Comparison of ENCODE assay signal across 1 cellular context in the genomic region with DNA sequence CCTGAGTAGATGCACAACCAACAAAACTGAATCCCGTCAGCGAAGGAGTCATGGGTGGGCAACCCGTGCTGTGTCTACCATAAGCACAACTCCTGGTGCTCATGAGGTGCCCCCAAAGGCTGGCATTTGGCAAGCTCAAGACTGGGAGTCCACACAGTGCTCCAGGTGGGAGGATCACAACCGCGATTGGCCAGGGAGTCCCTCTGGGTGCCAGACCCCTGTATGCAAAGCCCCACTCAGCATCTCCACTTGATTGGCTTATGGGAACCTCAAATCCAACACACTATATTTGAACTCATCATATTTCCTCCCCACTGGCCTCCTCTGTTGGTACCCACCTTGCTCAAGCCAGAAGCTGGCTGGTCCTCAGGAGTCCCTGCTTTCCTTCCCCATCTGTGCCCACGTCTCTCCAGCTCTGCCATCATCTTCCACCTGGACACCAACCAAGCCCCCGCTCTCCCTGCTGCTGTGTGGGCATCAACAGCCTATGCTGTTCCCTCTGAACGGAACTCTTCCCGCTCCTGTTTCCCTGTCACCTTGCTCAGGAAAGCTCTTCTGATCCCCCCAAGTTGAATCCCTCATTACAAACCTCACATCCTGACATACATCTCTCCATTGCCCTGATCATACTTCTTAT.
TF ChIP-seq lines count a peak whose summit lies in the region.

No MANE protein-coding gene starts in this region.

TF ChIP-seq in HepG2, 621 proteins besides CTCF, POLR2A, EP300 and RAD21 (continued from another document):
- TF ChIP-seq, protein P1, sequence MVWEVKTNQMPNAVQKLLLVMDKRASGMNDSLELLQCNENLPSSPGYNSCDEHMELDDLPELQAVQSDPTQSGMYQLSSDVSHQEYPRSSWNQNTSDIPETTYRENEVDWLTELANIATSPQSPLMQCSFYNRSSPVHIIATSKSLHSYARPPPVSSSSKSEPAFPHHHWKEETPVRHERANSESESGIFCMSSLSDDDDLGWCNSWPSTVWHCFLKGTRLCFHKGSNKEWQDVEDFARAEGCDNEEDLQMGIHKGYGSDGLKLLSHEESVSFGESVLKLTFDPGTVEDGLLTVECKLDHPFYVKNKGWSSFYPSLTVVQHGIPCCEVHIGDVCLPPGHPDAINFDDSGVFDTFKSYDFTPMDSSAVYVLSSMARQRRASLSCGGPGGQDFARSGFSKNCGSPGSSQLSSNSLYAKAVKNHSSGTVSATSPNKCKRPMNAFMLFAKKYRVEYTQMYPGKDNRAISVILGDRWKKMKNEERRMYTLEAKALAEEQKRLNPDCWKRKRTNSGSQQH (CRISPR knock-in tag; IDR thresholded peaks at IDR 0.05; ENCODE audit: low read depth): no peak
- TF ChIP-seq SIX4 (CRISPR knock-in tag; IDR thresholded peaks at IDR 0.05) (no peak), ZNF564 (CRISPR knock-in tag; IDR thresholded peaks at IDR 0.05) (no peak), HMG20B (CRISPR knock-in tag; conservative IDR thresholded peaks at IDR 0.05) (no peak), TCF12 (IDR thresholded peaks at IDR 0.05) (no peak), TCF12 (CRISPR knock-in tag; IDR thresholded peaks at IDR 0.05) (no peak), ZNF567 (CRISPR knock-in tag; IDR thresholded peaks at IDR 0.05; ENCODE audit: borderline replicate concordance) (no peak), ASH2L (IDR thresholded peaks at IDR 0.05; ENCODE audit: insufficient read length, low read depth, low read length) (no peak), NPAS2 (CRISPR knock-in tag; IDR thresholded peaks at IDR 0.05; ENCODE audit: borderline replicate concordance) (no peak), ONECUT2 (CRISPR knock-in tag; IDR thresholded peaks at IDR 0.05) (no peak), FOXP1 (IDR thresholded peaks at IDR 0.05) (0 out of 2 replicates have a peak, but pooled peaks have one; percentile 10), FOXP1 (CRISPR knock-in tag; IDR thresholded peaks at IDR 0.05) (no peak), GATAD1 (CRISPR knock-in tag; IDR thresholded peaks at IDR 0.05) (no peak), ZEB1 (IDR thresholded peaks at IDR 0.05; ENCODE audit: insufficient replicate concordance, low read depth) (no peak), ZSCAN29 (CRISPR knock-in tag; conservative IDR thresholded peaks at IDR 0.05) (no peak), KDM3A (CRISPR knock-in tag; IDR thresholded peaks at IDR 0.05; ENCODE audit: low read depth) (no peak), CC2D1A (CRISPR knock-in tag; IDR thresholded peaks at IDR 0.05) (0 out of 2 replicates have a peak, but pooled peaks have one; percentile 34), NR2F6 (IDR thresholded peaks at IDR 0.05) (no peak), NR2F6 (CRISPR knock-in tag; IDR thresholded peaks at IDR 0.05) (no peak), ERF (CRISPR knock-in tag; IDR thresholded peaks at IDR 0.05) (no peak), ISL2 (CRISPR knock-in tag; IDR thresholded peaks at IDR 0.05) (no peak), KLF11 (CRISPR knock-in tag; IDR thresholded peaks at IDR 0.05) (no peak), ZNF510 (CRISPR knock-in tag; IDR thresholded peaks at IDR 0.05; ENCODE audit: low read depth) (0 out of 2 replicates have a peak, but pooled peaks have one; percentile 35), HDAC2 (CRISPR knock-in tag; IDR thresholded peaks at IDR 0.05) (no peak), ZNF780A (CRISPR knock-in tag; IDR thresholded peaks at IDR 0.05) (no peak), ZNF788 (CRISPR knock-in tag; IDR thresholded peaks at IDR 0.05; ENCODE audit: borderline replicate concordance) (no peak), CHCHD3 (CRISPR knock-in tag; IDR thresholded peaks at IDR 0.05) (peak; percentile 92), HNRNPH1 (optimal IDR thresholded peaks at IDR 0.05; ENCODE audit: low read depth, low read length) (no peak), ELF3 (CRISPR knock-in tag; IDR thresholded peaks at IDR 0.05) (no peak), ZNF713 (CRISPR knock-in tag; IDR thresholded peaks at IDR 0.05) (no peak), ZNF441 (CRISPR knock-in tag; IDR thresholded peaks at IDR 0.05; ENCODE audit: borderline replicate concordance) (no peak), ZBTB1 (CRISPR knock-in tag; IDR thresholded peaks at IDR 0.05; ENCODE audit: borderline replicate concordance) (no peak), KLF16 (CRISPR knock-in tag; IDR thresholded peaks at IDR 0.05) (no peak), ZNF598 (CRISPR knock-in tag; IDR thresholded peaks at IDR 0.05; ENCODE audit: borderline replicate concordance) (0 out of 2 replicates have a peak, but pooled peaks have one; percentile 42)
- TF ChIP-seq, protein P2, sequence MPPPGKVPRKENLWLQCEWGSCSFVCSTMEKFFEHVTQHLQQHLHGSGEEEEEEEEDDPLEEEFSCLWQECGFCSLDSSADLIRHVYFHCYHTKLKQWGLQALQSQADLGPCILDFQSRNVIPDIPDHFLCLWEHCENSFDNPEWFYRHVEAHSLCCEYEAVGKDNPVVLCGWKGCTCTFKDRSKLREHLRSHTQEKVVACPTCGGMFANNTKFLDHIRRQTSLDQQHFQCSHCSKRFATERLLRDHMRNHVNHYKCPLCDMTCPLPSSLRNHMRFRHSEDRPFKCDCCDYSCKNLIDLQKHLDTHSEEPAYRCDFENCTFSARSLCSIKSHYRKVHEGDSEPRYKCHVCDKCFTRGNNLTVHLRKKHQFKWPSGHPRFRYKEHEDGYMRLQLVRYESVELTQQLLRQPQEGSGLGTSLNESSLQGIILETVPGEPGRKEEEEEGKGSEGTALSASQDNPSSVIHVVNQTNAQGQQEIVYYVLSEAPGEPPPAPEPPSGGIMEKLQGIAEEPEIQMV (CRISPR knock-in tag; IDR thresholded peaks at IDR 0.05; ENCODE audit: low read depth): 0 out of 2 replicates have a peak, but pooled peaks have one; percentile 51
- TF ChIP-seq, protein P3, sequence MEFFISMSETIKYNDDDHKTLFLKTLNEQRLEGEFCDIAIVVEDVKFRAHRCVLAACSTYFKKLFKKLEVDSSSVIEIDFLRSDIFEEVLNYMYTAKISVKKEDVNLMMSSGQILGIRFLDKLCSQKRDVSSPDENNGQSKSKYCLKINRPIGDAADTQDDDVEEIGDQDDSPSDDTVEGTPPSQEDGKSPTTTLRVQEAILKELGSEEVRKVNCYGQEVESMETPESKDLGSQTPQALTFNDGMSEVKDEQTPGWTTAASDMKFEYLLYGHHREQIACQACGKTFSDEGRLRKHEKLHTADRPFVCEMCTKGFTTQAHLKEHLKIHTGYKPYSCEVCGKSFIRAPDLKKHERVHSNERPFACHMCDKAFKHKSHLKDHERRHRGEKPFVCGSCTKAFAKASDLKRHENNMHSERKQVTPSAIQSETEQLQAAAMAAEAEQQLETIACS (CRISPR knock-in tag; IDR thresholded peaks at IDR 0.05): no peak
- TF ChIP-seq, protein P4, sequence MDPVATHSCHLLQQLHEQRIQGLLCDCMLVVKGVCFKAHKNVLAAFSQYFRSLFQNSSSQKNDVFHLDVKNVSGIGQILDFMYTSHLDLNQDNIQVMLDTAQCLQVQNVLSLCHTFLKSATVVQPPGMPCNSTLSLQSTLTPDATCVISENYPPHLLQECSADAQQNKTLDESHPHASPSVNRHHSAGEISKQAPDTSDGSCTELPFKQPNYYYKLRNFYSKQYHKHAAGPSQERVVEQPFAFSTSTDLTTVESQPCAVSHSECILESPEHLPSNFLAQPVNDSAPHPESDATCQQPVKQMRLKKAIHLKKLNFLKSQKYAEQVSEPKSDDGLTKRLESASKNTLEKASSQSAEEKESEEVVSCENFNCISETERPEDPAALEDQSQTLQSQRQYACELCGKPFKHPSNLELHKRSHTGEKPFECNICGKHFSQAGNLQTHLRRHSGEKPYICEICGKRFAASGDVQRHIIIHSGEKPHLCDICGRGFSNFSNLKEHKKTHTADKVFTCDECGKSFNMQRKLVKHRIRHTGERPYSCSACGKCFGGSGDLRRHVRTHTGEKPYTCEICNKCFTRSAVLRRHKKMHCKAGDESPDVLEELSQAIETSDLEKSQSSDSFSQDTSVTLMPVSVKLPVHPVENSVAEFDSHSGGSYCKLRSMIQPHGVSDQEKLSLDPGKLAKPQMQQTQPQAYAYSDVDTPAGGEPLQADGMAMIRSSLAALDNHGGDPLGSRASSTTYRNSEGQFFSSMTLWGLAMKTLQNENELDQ (CRISPR knock-in tag; IDR thresholded peaks at IDR 0.05; ENCODE audit: borderline replicate concordance): no peak
- TF ChIP-seq, protein P5, sequence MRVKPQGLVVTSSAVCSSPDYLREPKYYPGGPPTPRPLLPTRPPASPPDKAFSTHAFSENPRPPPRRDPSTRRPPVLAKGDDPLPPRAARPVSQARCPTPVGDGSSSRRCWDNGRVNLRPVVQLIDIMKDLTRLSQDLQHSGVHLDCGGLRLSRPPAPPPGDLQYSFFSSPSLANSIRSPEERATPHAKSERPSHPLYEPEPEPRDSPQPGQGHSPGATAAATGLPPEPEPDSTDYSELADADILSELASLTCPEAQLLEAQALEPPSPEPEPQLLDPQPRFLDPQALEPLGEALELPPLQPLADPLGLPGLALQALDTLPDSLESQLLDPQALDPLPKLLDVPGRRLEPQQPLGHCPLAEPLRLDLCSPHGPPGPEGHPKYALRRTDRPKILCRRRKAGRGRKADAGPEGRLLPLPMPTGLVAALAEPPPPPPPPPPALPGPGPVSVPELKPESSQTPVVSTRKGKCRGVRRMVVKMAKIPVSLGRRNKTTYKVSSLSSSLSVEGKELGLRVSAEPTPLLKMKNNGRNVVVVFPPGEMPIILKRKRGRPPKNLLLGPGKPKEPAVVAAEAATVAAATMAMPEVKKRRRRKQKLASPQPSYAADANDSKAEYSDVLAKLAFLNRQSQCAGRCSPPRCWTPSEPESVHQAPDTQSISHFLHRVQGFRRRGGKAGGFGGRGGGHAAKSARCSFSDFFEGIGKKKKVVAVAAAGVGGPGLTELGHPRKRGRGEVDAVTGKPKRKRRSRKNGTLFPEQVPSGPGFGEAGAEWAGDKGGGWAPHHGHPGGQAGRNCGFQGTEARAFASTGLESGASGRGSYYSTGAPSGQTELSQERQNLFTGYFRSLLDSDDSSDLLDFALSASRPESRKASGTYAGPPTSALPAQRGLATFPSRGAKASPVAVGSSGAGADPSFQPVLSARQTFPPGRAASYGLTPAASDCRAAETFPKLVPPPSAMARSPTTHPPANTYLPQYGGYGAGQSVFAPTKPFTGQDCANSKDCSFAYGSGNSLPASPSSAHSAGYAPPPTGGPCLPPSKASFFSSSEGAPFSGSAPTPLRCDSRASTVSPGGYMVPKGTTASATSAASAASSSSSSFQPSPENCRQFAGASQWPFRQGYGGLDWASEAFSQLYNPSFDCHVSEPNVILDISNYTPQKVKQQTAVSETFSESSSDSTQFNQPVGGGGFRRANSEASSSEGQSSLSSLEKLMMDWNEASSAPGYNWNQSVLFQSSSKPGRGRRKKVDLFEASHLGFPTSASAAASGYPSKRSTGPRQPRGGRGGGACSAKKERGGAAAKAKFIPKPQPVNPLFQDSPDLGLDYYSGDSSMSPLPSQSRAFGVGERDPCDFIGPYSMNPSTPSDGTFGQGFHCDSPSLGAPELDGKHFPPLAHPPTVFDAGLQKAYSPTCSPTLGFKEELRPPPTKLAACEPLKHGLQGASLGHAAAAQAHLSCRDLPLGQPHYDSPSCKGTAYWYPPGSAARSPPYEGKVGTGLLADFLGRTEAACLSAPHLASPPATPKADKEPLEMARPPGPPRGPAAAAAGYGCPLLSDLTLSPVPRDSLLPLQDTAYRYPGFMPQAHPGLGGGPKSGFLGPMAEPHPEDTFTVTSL (CRISPR knock-in tag; IDR thresholded peaks at IDR 0.05; ENCODE audit: borderline replicate concordance): no peak
- TF ChIP-seq, protein P6, sequence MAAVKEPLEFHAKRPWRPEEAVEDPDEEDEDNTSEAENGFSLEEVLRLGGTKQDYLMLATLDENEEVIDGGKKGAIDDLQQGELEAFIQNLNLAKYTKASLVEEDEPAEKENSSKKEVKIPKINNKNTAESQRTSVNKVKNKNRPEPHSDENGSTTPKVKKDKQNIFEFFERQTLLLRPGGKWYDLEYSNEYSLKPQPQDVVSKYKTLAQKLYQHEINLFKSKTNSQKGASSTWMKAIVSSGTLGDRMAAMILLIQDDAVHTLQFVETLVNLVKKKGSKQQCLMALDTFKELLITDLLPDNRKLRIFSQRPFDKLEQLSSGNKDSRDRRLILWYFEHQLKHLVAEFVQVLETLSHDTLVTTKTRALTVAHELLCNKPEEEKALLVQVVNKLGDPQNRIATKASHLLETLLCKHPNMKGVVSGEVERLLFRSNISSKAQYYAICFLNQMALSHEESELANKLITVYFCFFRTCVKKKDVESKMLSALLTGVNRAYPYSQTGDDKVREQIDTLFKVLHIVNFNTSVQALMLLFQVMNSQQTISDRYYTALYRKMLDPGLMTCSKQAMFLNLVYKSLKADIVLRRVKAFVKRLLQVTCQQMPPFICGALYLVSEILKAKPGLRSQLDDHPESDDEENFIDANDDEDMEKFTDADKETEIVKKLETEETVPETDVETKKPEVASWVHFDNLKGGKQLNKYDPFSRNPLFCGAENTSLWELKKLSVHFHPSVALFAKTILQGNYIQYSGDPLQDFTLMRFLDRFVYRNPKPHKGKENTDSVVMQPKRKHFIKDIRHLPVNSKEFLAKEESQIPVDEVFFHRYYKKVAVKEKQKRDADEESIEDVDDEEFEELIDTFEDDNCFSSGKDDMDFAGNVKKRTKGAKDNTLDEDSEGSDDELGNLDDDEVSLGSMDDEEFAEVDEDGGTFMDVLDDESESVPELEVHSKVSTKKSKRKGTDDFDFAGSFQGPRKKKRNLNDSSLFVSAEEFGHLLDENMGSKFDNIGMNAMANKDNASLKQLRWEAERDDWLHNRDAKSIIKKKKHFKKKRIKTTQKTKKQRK (IDR thresholded peaks at IDR 0.05; ENCODE audit: low read length): no peak
- TF ChIP-seq, protein P7, sequence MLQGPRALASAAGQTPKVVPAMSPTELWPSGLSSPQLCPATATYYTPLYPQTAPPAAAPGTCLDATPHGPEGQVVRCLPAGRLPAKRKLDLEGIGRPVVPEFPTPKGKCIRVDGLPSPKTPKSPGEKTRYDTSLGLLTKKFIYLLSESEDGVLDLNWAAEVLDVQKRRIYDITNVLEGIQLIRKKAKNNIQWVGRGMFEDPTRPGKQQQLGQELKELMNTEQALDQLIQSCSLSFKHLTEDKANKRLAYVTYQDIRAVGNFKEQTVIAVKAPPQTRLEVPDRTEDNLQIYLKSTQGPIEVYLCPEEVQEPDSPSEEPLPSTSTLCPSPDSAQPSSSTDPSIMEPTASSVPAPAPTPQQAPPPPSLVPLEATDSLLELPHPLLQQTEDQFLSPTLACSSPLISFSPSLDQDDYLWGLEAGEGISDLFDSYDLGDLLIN (CRISPR knock-in tag; IDR thresholded peaks at IDR 0.05; ENCODE audit: borderline replicate concordance): no peak
- TF ChIP-seq, protein P8, sequence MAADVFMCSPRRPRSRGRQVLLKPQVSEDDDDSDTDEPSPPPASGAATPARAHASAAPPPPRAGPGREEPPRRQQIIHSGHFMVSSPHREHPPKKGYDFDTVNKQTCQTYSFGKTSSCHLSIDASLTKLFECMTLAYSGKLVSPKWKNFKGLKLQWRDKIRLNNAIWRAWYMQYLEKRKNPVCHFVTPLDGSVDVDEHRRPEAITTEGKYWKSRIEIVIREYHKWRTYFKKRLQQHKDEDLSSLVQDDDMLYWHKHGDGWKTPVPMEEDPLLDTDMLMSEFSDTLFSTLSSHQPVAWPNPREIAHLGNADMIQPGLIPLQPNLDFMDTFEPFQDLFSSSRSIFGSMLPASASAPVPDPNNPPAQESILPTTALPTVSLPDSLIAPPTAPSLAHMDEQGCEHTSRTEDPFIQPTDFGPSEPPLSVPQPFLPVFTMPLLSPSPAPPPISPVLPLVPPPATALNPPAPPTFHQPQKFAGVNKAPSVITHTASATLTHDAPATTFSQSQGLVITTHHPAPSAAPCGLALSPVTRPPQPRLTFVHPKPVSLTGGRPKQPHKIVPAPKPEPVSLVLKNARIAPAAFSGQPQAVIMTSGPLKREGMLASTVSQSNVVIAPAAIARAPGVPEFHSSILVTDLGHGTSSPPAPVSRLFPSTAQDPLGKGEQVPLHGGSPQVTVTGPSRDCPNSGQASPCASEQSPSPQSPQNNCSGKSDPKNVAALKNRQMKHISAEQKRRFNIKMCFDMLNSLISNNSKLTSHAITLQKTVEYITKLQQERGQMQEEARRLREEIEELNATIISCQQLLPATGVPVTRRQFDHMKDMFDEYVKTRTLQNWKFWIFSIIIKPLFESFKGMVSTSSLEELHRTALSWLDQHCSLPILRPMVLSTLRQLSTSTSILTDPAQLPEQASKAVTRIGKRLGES (CRISPR knock-in tag; IDR thresholded peaks at IDR 0.05; ENCODE audit: borderline replicate concordance): no peak
